In genomic region chr20:56395166-56395565, GRCh38 we compare ENCODE assay signal across 18 cellular contexts.
"Had no signal": no experiment of that assay in that cellular context is flagged by ENCODE, and none has a peak within 500 bp of the region (broad histone marks: within the 10 kb centered on the region; RNA-seq: fewer than 3 reads in every experiment).

No MANE protein-coding gene starts in this region.

- ATAC-seq: sciatic nerve had no signal

- H3K27me3 Mint-ChIP-seq: dendritic cell treated with granulocyte-macrophage colony-stimulating factor and Interleukin-4, amounts not matched to agents 40 ng/mL and 50 ng/mL, for 4 days; naive B cell; progenitor cell of endocrine pancreas had no signal

- DNase-seq: activated CD4-positive, alpha-beta T cell treated with anti-CD3 and anti-CD28 coated beads, Interleukin-2, amount 50 U/mL, for 48 hours; activated CD4-positive, CD25-positive, alpha-beta regulatory T cell; activated CD8-positive, alpha-beta memory T cell treated with anti-CD3 and anti-CD28 coated beads, Interleukin-2, amount 50 U/mL, for 48 hours; activated naive CD4-positive, alpha-beta T cell treated with Interleukin-2 at 50 U/mL for 16 hours; amygdala; cerebellar nuclear complex; hypothalamus; kidney glomerular epithelial cell; naive B cell; occipital lobe; stimulated activated CD4-positive, alpha-beta T cell treated with anti-CD3 and anti-CD28 coated beads, Interleukin-2, amount 100 ng/mL, for 48 hours; stimulated activated CD8-positive, alpha-beta memory T cell treated with anti-CD3 and anti-CD28 coated beads, Interleukin-4, amount 100 ng/mL, for 48 hours; T-helper 2 cell had no signal

- H3K9me3 Mint-ChIP-seq: brain; dendritic cell treated with granulocyte-macrophage colony-stimulating factor and Interleukin-4, amounts not matched to agents 40 ng/mL and 50 ng/mL, for 4 days; mesothelial cell of epicardium; naive B cell had no signal

- H3K27ac Mint-ChIP-seq: dendritic cell treated with granulocyte-macrophage colony-stimulating factor and Interleukin-4, amounts not matched to agents 40 ng/mL and 50 ng/mL, for 4 days; mesothelial cell of epicardium; progenitor cell of endocrine pancreas had no signal

- H3K4me3 Mint-ChIP-seq: dendritic cell treated with granulocyte-macrophage colony-stimulating factor and Interleukin-4, amounts not matched to agents 40 ng/mL and 50 ng/mL, for 4 days had no signal
